In genomic region chr7:119724041-119724792, GRCh38 we compare ENCODE assay signal across 21 cellular contexts.
"Had no signal": no experiment of that assay in that cellular context is flagged by ENCODE, and none has a peak within 500 bp of the region (broad histone marks: within the 10 kb centered on the region; RNA-seq: fewer than 3 reads in every experiment).

No MANE protein-coding gene starts in this region.

- H3K27me3 Mint-ChIP-seq: activated CD4-positive, alpha-beta T cell treated with anti-CD3 and anti-CD28 coated beads for 36 hours; activated CD8-positive, alpha-beta T cell treated with anti-CD3 and anti-CD28 coated beads for 36 hours; activated naive CD8-positive, alpha-beta T cell treated with anti-CD3 and anti-CD28 coated beads for 36 hours; activated T-helper 17 cell treated with anti-CD3 and anti-CD28 coated beads, Interleukin-2, amount 50 U/mL, for 72 hours; naive B cell had no signal

- H3K27ac ChIP-seq: body of pancreas, colonic mucosa, left ventricle myocardium inferior, prostate gland, right atrium auricular region, tibial artery, uterus had no signal

- H3K4me3 Mint-ChIP-seq: activated CD4-positive, alpha-beta T cell treated with anti-CD3 and anti-CD28 coated beads for 36 hours; activated CD8-positive, alpha-beta T cell treated with anti-CD3 and anti-CD28 coated beads for 36 hours; activated naive CD8-positive, alpha-beta T cell treated with anti-CD3 and anti-CD28 coated beads for 36 hours; activated T-helper 17 cell treated with anti-CD3 and anti-CD28 coated beads, Interleukin-2, amount 50 U/mL, for 72 hours; naive B cell; neural crest cell had no signal

- H3K4me1 ChIP-seq: body of pancreas, colonic mucosa, left ventricle myocardium inferior, prostate gland, right atrium auricular region, tibial artery, uterus had no signal

- H3K36me3 Mint-ChIP-seq: activated naive CD8-positive, alpha-beta T cell treated with anti-CD3 and anti-CD28 coated beads for 36 hours; naive B cell had no signal

- ATAC-seq: activated CD4-positive, alpha-beta T cell treated with anti-CD3 and anti-CD28 coated beads for 36 hours; activated CD8-positive, alpha-beta T cell treated with anti-CD3 and anti-CD28 coated beads for 36 hours; activated T-helper 17 cell treated with anti-CD3 and anti-CD28 coated beads, Interleukin-2, amount 50 U/mL, for 72 hours; body of pancreas; mucosa of descending colon; stimulated activated naive CD8-positive, alpha-beta T cell treated with anti-CD3 and anti-CD28 coated beads, Interleukin-15, Interleukin-2, amounts not matched to agents 100 U/mL and 50 U/mL, for 24 hours had no signal

- H3K4me1 Mint-ChIP-seq: activated CD4-positive, alpha-beta T cell treated with anti-CD3 and anti-CD28 coated beads for 36 hours; activated naive CD8-positive, alpha-beta T cell treated with anti-CD3 and anti-CD28 coated beads for 36 hours; activated T-helper 17 cell treated with anti-CD3 and anti-CD28 coated beads, Interleukin-2, amount 50 U/mL, for 72 hours; naive B cell; neural crest cell had no signal

- H3K27ac Mint-ChIP-seq: activated CD4-positive, alpha-beta T cell treated with anti-CD3 and anti-CD28 coated beads for 36 hours; activated CD8-positive, alpha-beta T cell treated with anti-CD3 and anti-CD28 coated beads for 36 hours; activated naive CD8-positive, alpha-beta T cell treated with anti-CD3 and anti-CD28 coated beads for 36 hours; activated T-helper 17 cell treated with anti-CD3 and anti-CD28 coated beads, Interleukin-2, amount 50 U/mL, for 72 hours; naive B cell had no signal

- H3K4me3 ChIP-seq: body of pancreas, colonic mucosa, left ventricle myocardium inferior, mucosa of descending colon, prostate gland, right atrium auricular region, tibial artery, uterus had no signal

- H3K9me3 ChIP-seq: body of pancreas, colonic mucosa, left ventricle myocardium inferior, mucosa of descending colon, prostate gland, right atrium auricular region, tibial artery, uterus had no signal

- H3K36me3 ChIP-seq: colonic mucosa, left ventricle myocardium inferior, prostate gland, right atrium auricular region, tibial artery, uterus had no signal

- H3K27me3 ChIP-seq: body of pancreas, colonic mucosa, right atrium auricular region, tibial artery, uterus had no signal

- DNase-seq: activated CD4-positive, alpha-beta T cell treated with anti-CD3 and anti-CD28 coated beads for 36 hours; activated CD8-positive, alpha-beta T cell treated with anti-CD3 and anti-CD28 coated beads for 36 hours; activated naive CD4-positive, alpha-beta T cell; activated naive CD8-positive, alpha-beta T cell treated with anti-CD3 and anti-CD28 coated beads for 36 hours; activated T-cell treated with anti-CD3 and anti-CD28 coated beads, Interleukin-2, amount 50 U/mL, for 1 hour; amygdala; body of pancreas; colonic mucosa; kidney; left ventricle myocardium inferior; mucosa of descending colon; naive B cell; stimulated activated CD4-positive, alpha-beta T cell treated with anti-CD3 and anti-CD28 coated beads, Interleukin-2, amount 100 ng/mL, for 24 hours; stimulated activated naive CD8-positive, alpha-beta T cell treated with anti-CD3 and anti-CD28 coated beads, Interleukin-15, Interleukin-2, amounts not matched to agents 100 U/mL and 50 U/mL, for 24 hours; T-helper 2 cell; tibial artery; uterus had no signal

- H3K9me3 Mint-ChIP-seq: activated naive CD8-positive, alpha-beta T cell treated with anti-CD3 and anti-CD28 coated beads for 36 hours; naive B cell; neural crest cell had no signal
